8 cellular contexts compared by ENCODE assay signal in genomic region chr19:57279418-57280164, GRCh38. TPM values are rescaled to one million over a fixed set of nuclear protein-coding genes. Genes with fewer than 3 reads are reported as not detected.
DNase-seq lines count a peak whose midpoint lies in the region; ATAC-seq and TF ChIP-seq lines count a peak whose summit lies in the region.

No MANE protein-coding gene starts in this region.

- peak overlapping the region; percentile 99 for H3K27ac ChIP-seq in brain microvascular endothelial cell

- ATAC-seq in GM18505 (IDR thresholded peaks at IDR 0.05; ENCODE audit: unreplicated experiment), result peak; percentile 55
- ATAC-seq in HG02970 (IDR thresholded peaks at IDR 0.05; ENCODE audit: low FRiP score, unreplicated experiment), result peak; percentile 61

- H3K4me3 ChIP-seq in brain microvascular endothelial cell (ENCODE audit: low read depth, low read length) (peak overlapping the region; percentile 93), iPS-15b (ENCODE audit: low read depth, low read length) (peak overlapping the region; percentile 85), skeletal muscle cell (ENCODE audit: low read depth, low read length) (peak overlapping the region; percentile 92)

- TF ChIP-seq CTCF in brain microvascular endothelial cell (IDR thresholded peaks at IDR 0.05; ENCODE audit: low read depth, low read length, missing control alignments), result peak; percentile 49

- H3K36me3 ChIP-seq in brain microvascular endothelial cell (replicated peaks) (peaks cover 11% of the 10 kb centered on the region), iPS-15b (ENCODE audit: control insufficient read depth, insufficient read depth, low read length) (peaks cover 3% of the 10 kb centered on the region)

- in situ Hi-C loops in brain microvascular endothelial cell (cut with HindIII; ENCODE audit: low pct_ligation_motif_present, low sequenced_read_pairs), result no loop called here

- H3K27me3 ChIP-seq in brain microvascular endothelial cell (replicated peaks), result no peaks in the 10 kb centered on the region
- H3K27me3 ChIP-seq in iPS-15b (ENCODE audit: control insufficient read depth, insufficient read depth, low read length), result no peaks in the 10 kb centered on the region

- H3K4me1 ChIP-seq in iPS-15b (ENCODE audit: control insufficient read depth, insufficient read depth, low read length), result no peaks in the 10 kb centered on the region

- peak; percentile 97 for DNase-seq in A172 (ENCODE audit: low spot score)
- DNase-seq in NCI-H187 treated with DMSO at 0.1 percent for 48 hours (lab: John Stamatoyannopoulos, UW), result peak; percentile 58
- DNase-seq in T-helper 9 cell, result peak; percentile 59
- DNase-seq in brain microvascular endothelial cell, result peak; percentile 95
- DNase-seq in skeletal muscle cell (ENCODE audit: low read depth), result peak; percentile 93

- no peaks in the 10 kb centered on the region for H3K9me3 ChIP-seq in iPS-15b (ENCODE audit: control insufficient read depth, insufficient read depth, low read length)

- peak overlapping the region; percentile 94 for H3K9ac ChIP-seq in iPS-15b (ENCODE audit: low read depth, low read length)

- TF ChIP-seq POLR2A in GM18505 (IDR thresholded peaks at IDR 0.05; ENCODE audit: borderline replicate concordance, extremely low read depth, insufficient read depth, insufficient read length), result peak; percentile 88

RNA-seq across cellular contexts. Expression of gene ZNF460, which starts 0.7 kb away (rescaled TPM):
- 40.2 and 41.8 TPM in 2 replicates for total RNA-seq in A172 (2014; rRNA removed; shearing (Covaris generic))

RNA-seq across cellular contexts. Expression of gene ZNF805, which starts 39.2 kb away (rescaled TPM):
- 12.7 and 15.4 TPM in 2 replicates for total RNA-seq in A172 (2014; rRNA removed; shearing (Covaris generic))

RNA-seq across cellular contexts. Expression of gene ZNF543, which starts 40.7 kb away (rescaled TPM):
- total RNA-seq in A172 (2014; rRNA removed; shearing (Covaris generic)), result 15.8 and 16.6 TPM in 2 replicates

RNA-seq across cellular contexts. Expression of gene AURKC, which starts 48.8 kb away (rescaled TPM):
- 1.3 and 1.8 TPM in 2 replicates for total RNA-seq in A172 (2014; rRNA removed; shearing (Covaris generic))

Comparison
In these comparisons a context has a peak if more than half of its experiments do, and no peak if none do; other contexts are left out.
1. Peak in every context shown above with its lines: DNase-seq, ATAC-seq, H3K4me3 ChIP-seq and H3K27ac ChIP-seq.